21 cellular contexts compared by ENCODE assay signal in genomic region chr10:89147256-89147655, GRCh38. TPM values are rescaled to one million over a fixed set of nuclear protein-coding genes. Genes with fewer than 3 reads are reported as not detected.
A peak's percentile ranks its signal among the peaks of the same experiment; 100 is the strongest.
DNase-seq lines count a peak whose midpoint lies in the region; ATAC-seq and TF ChIP-seq lines count a peak whose summit lies in the region.
"Had no signal": no experiment of that assay in that cellular context is flagged by ENCODE, and none has a peak within 500 bp of the region (broad histone marks: within the 10 kb centered on the region; RNA-seq: fewer than 3 reads in every experiment).

No MANE protein-coding gene starts in this region.

- H3K4me1 ChIP-seq in foreskin keratinocyte (peaks cover 5% of the 10 kb centered on the region), spleen (no peaks in the 10 kb centered on the region)
- H3K4me1 ChIP-seq: Caco-2, right lobe of liver had no signal

- in situ Hi-C loops in astrocyte of the spinal cord (cut with HindIII; ENCODE audit: low sequenced_read_pairs): no loop called here

- no peaks in the 10 kb centered on the region for H3K27me3 Mint-ChIP-seq in HFFc6 (ENCODE audit: insufficient read depth)
- H3K27me3 Mint-ChIP-seq in type B pancreatic cell: peaks cover 8% of the 10 kb centered on the region

- no peaks in the 10 kb centered on the region for H3K36me3 Mint-ChIP-seq in HFFc6 (ENCODE audit: low read depth)
- no peaks in the 10 kb centered on the region for H3K36me3 Mint-ChIP-seq in type B pancreatic cell

- H3K4me3 ChIP-seq in AG04450 (ENCODE audit: low read depth, low read length) (no peak overlapping the region), astrocyte of the spinal cord (ENCODE audit: low read depth, low read length) (no peak overlapping the region), spleen (no peak overlapping the region)
- H3K4me3 ChIP-seq: cardiac muscle cell, right lobe of liver had no signal

- H3K4me3 Mint-ChIP-seq in HFFc6: no peak overlapping the region
- H3K4me3 Mint-ChIP-seq in type B pancreatic cell: no peak overlapping the region
- H3K4me3 Mint-ChIP-seq: activated naive CD4-positive, alpha-beta T cell treated with anti-CD3 and anti-CD28 coated beads for 36 hours had no signal

- TF ChIP-seq CTCF in AG04450 (IDR thresholded peaks at IDR 0.05; ENCODE audit: low read depth, low read length): no peak
- TF ChIP-seq CTCF in HFFc6 (IDR thresholded peaks at IDR 0.05): no peak
- TF ChIP-seq CTCF in astrocyte of the spinal cord (IDR thresholded peaks at IDR 0.05; ENCODE audit: low read depth, low read length): no peak
- TF ChIP-seq CTCF in foreskin keratinocyte (conservative IDR thresholded peaks at IDR 0.05): no peak
- no peak for TF ChIP-seq CTCF in type B pancreatic cell (conservative IDR thresholded peaks at IDR 0.05)
- TF ChIP-seq CTCF in spleen (IDR thresholded peaks at IDR 0.05 in 8 of 11, conservative IDR thresholded peaks at IDR 0.05 in 3 of 11): no peak

- DNase-seq in AG04450 (ENCODE audit: low read depth, low spot score) (peak; percentile 67), HFFc6 (peak; percentile 83), astrocyte of the spinal cord (ENCODE audit: low read depth, low spot score) (peak; percentile 86), foreskin keratinocyte (peak; percentile 68 to 83), type B pancreatic cell (ENCODE audit: extremely low spot score, unreplicated experiment) (no peak), spleen (no peak), glomerular visceral epithelial cell (ENCODE audit: extremely low spot score) (no peak)
- no peak for DNase-seq in activated CD4-positive, alpha-beta T cell treated with anti-CD3 and anti-CD28 coated beads, Interleukin-2, amount 50 U/mL, for 1 hour
- DNase-seq: activated naive CD4-positive, alpha-beta T cell treated with anti-CD3 and anti-CD28 coated beads for 36 hours; Caco-2; effector CD8-positive, alpha-beta T cell; NCI-H1417; NCI-H2227 treated with DMSO at 0.1 percent for 48 hours; nucleus accumbens; right lobe of liver; Right ventricle myocardium superior; stimulated activated CD4-positive, alpha-beta T cell treated with anti-CD3 and anti-CD28 coated beads, Interleukin-4, amount 100 ng/mL, for 1 hour; stimulated activated CD8-positive, alpha-beta memory T cell treated with anti-CD3 and anti-CD28 coated beads, Interleukin-4, amount 100 ng/mL, for 48 hours; T-helper 2 cell had no signal

- no peaks in the 10 kb centered on the region for H3K9me3 ChIP-seq in AG04450 (ENCODE audit: control insufficient read depth, insufficient read depth, low read length)
- H3K9me3 ChIP-seq in spleen: peaks cover 0 to 5% (median 0%) of the 10 kb centered on the region in 8 donors
- H3K9me3 ChIP-seq: right lobe of liver had no signal

- peak; percentile 85 for ATAC-seq in foreskin keratinocyte
- ATAC-seq: right lobe of liver had no signal

- H3K27me3 ChIP-seq in AG04450 (ENCODE audit: control insufficient read depth, insufficient read depth, low read length) (no peaks in the 10 kb centered on the region), foreskin keratinocyte (no peaks in the 10 kb centered on the region), spleen (replicated peaks in 1 of 7) (no peaks in the 10 kb centered on the region)
- H3K27me3 ChIP-seq: cardiac muscle cell, right lobe of liver had no signal

- POLR2A ChIA-PET in AG04450 (lab: Yijun Ruan, JAX): no interaction called here

- H3K36me3 ChIP-seq in spleen: no peaks in the 10 kb centered on the region
- H3K36me3 ChIP-seq: cardiac muscle cell, right lobe of liver had no signal

- H3K27ac ChIP-seq in AG04450 (ENCODE audit: low read depth, low read length) (no peak overlapping the region), foreskin keratinocyte (peak overlapping the region; percentile 47), spleen (no peak overlapping the region)
- H3K27ac ChIP-seq: cardiac muscle cell, KMS-11, right lobe of liver had no signal

- CTCF ChIA-PET in AG04450 (lab: Charles Lee): no interaction called here

- intact Hi-C loops in spleen (cut with DNase I; ENCODE audit: low total_unique reads): no loop called here

- TF ChIP-seq POLR2A in spleen (IDR thresholded peaks at IDR 0.05): no peak

- H3K4me1 Mint-ChIP-seq in HFFc6 (ENCODE audit: low read depth): peaks cover 22% of the 10 kb centered on the region
- H3K4me1 Mint-ChIP-seq in type B pancreatic cell (ENCODE audit: unreplicated experiment): no peaks in the 10 kb centered on the region

- peaks cover 3% of the 10 kb centered on the region; the same call in 1 of the 2 replicates for H3K9me3 Mint-ChIP-seq in HFFc6
- peaks cover 17% of the 10 kb centered on the region for H3K9me3 Mint-ChIP-seq in type B pancreatic cell
- H3K9me3 Mint-ChIP-seq: activated naive CD4-positive, alpha-beta T cell treated with anti-CD3 and anti-CD28 coated beads for 36 hours had no signal

- WGBS in spleen, 5 donors: 90 to 100% (median 97%) methylated on average over 2 of the region's 2 CpGs

- H3K27ac Mint-ChIP-seq in HFFc6 (peak overlapping the region; percentile 8; the same call in 1 of the 2 replicates), type B pancreatic cell (no peak overlapping the region)
- H3K27ac Mint-ChIP-seq: activated naive CD4-positive, alpha-beta T cell treated with anti-CD3 and anti-CD28 coated beads for 36 hours had no signal

RNA-seq across cellular contexts. Expression of gene CH25H, which starts 59.9 kb away (rescaled TPM):
- 0.71 and 1.1 TPM in 2 replicates for polyA plus RNA-seq in AG04450 (2011; rRNA removed)
- polyA minus RNA-seq in AG04450 (2011; rRNA and poly(A)+ RNA removed): 1.2 and 2.9 TPM in 2 replicates
- under 1 TPM in 5 of 6 experiments, not detected in 1; 0.09 to 0.18 (median 0.12) TPM for total RNA-seq in HFFc6 (2021; fragmentation: NEBNext Ultra II Directional; extraction: Animal tissue kit (Norgen Biotek cat#: 25700))
- total RNA-seq in foreskin keratinocyte: not detected in 2 replicates
- not detected in 2 replicates for polyA plus RNA-seq in foreskin keratinocyte
- 0.43 and 0.70 TPM in 2 replicates for total RNA-seq in type B pancreatic cell (ENCODE audit: low replicate concordance)
- total RNA-seq in spleen: 1 to 10 TPM in 5 of 7 donors, under 1 TPM in 2; 0.72 to 8.8 (median 1.8) TPM
- polyA plus RNA-seq in spleen: 1 to 10 TPM; 1.4 to 3.6 (median 2.3) TPM
- total RNA-seq: Caco-2, cardiac muscle cell had no signal
- polyA plus RNA-seq: cardiac muscle cell had no signal

Comparison
In these comparisons a context has a peak if more than half of its experiments do, and no peak if none do; other contexts are left out.
1. DNase-seq: peak in AG04450 (single experiment), HFFc6 (single experiment), astrocyte of the spinal cord (single experiment) and foreskin keratinocyte (2 of 2); none in type B pancreatic cell (single experiment), activated CD4-positive, alpha-beta T cell treated with anti-CD3 and anti-CD28 coated beads, Interleukin-2, amount 50 U/mL, for 1 hour (single experiment), spleen (single experiment) and glomerular visceral epithelial cell (single experiment).